ENCODE assay signal across 11 cellular contexts in genomic region chr10:50416885-50417284, GRCh38.
A peak's percentile ranks its signal among the peaks of the same experiment; 100 is the strongest.
DNase-seq lines count a peak whose midpoint lies in the region; ATAC-seq lines count a peak whose summit lies in the region.
"Had no signal": no experiment of that assay in that cellular context is flagged by ENCODE, and none has a peak within 500 bp of the region (broad histone marks: within the 10 kb centered on the region; RNA-seq: fewer than 3 reads in every experiment).

No MANE protein-coding gene starts in this region.

- H3K36me3 Mint-ChIP-seq in activated CD4-positive, alpha-beta memory T cell treated with anti-CD3 and anti-CD28 coated beads, Interleukin-2, amount 10 ng/mL, durations not matched to agents 7 days and 5 days (ENCODE audit: low read depth) = peaks cover 12% of the 10 kb centered on the region
- H3K36me3 Mint-ChIP-seq in activated CD4-positive, alpha-beta memory T cell treated with anti-CD3 and anti-CD28 coated beads for 36 hours = no peaks in the 10 kb centered on the region
- peaks cover 2% of the 10 kb centered on the region for H3K36me3 Mint-ChIP-seq in activated CD8-positive, alpha-beta T cell treated with anti-CD3 and anti-CD28 coated beads, Interleukin-2, amount 10 ng/mL, durations not matched to agents 7 days and 5 days (ENCODE audit: low read depth)

- H3K4me1 Mint-ChIP-seq in activated CD4-positive, alpha-beta memory T cell treated with anti-CD3 and anti-CD28 coated beads, Interleukin-2, amount 10 ng/mL, durations not matched to agents 7 days and 5 days = peaks cover 77% of the 10 kb centered on the region
- H3K4me1 Mint-ChIP-seq in activated CD4-positive, alpha-beta memory T cell treated with anti-CD3 and anti-CD28 coated beads for 36 hours (ENCODE audit: low read depth) = peaks cover 28% of the 10 kb centered on the region
- peaks cover 46% of the 10 kb centered on the region for H3K4me1 Mint-ChIP-seq in activated CD8-positive, alpha-beta T cell treated with anti-CD3 and anti-CD28 coated beads, Interleukin-2, amount 10 ng/mL, durations not matched to agents 7 days and 5 days (ENCODE audit: low read depth)

- POLR2A ChIA-PET in activated CD4-positive, alpha-beta memory T cell treated with anti-CD3 and anti-CD28 coated beads, Interleukin-2, amount 10 ng/mL, durations not matched to agents 7 days and 5 days (lab: Charles Lee) = interaction anchor here (1.4 to 4.7 kb wide), 10 partner anchors 15 to 220 kb away, joined by 4 to 52 read pairs (median 17); partner anchors contain the start of gene SGMS1
- POLR2A ChIA-PET in activated CD4-positive, alpha-beta memory T cell treated with anti-CD3 and anti-CD28 coated beads for 36 hours (lab: Charles Lee) = no interaction called here
- POLR2A ChIA-PET in activated CD8-positive, alpha-beta T cell treated with anti-CD3 and anti-CD28 coated beads, Interleukin-2, amount 10 ng/mL, durations not matched to agents 7 days and 5 days (lab: Charles Lee) = interaction anchor here (1.7 kb wide), 1 partner anchor 206 kb away, joined by 7 read pairs; the partner anchor contains the start of gene SGMS1

- DNase-seq in activated CD4-positive, alpha-beta memory T cell treated with anti-CD3 and anti-CD28 coated beads, Interleukin-2, amount 10 ng/mL, durations not matched to agents 7 days and 5 days = no peak
- no peak for DNase-seq in activated CD4-positive, alpha-beta memory T cell treated with anti-CD3 and anti-CD28 coated beads for 36 hours
- no peak for DNase-seq in activated CD8-positive, alpha-beta T cell treated with anti-CD3 and anti-CD28 coated beads, Interleukin-2, amount 10 ng/mL, durations not matched to agents 7 days and 5 days
- DNase-seq in globus pallidus (ENCODE audit: low spot score) = peak; percentile 57
- DNase-seq in substantia nigra (lab: John Stamatoyannopoulos, UW) = no peak
- DNase-seq in NCI-H187 (lab: John Stamatoyannopoulos, UW) = no peak
- DNase-seq: activated CD4-positive, CD25-positive, alpha-beta regulatory T cell treated with anti-CD3 and anti-CD28 coated beads, Interleukin-2, amount 50 U/mL, for 72 hours; BE2C; thyroid gland had no signal

- H3K27me3 Mint-ChIP-seq in activated CD4-positive, alpha-beta memory T cell treated with anti-CD3 and anti-CD28 coated beads, Interleukin-2, amount 10 ng/mL, durations not matched to agents 7 days and 5 days = no peaks in the 10 kb centered on the region
- no peaks in the 10 kb centered on the region for H3K27me3 Mint-ChIP-seq in activated CD4-positive, alpha-beta memory T cell treated with anti-CD3 and anti-CD28 coated beads for 36 hours
- no peaks in the 10 kb centered on the region for H3K27me3 Mint-ChIP-seq in activated CD8-positive, alpha-beta T cell treated with anti-CD3 and anti-CD28 coated beads, Interleukin-2, amount 10 ng/mL, durations not matched to agents 7 days and 5 days (ENCODE audit: low read depth)

- peak overlapping the region; percentile 50 for H3K4me3 Mint-ChIP-seq in activated CD4-positive, alpha-beta memory T cell treated with anti-CD3 and anti-CD28 coated beads, Interleukin-2, amount 10 ng/mL, durations not matched to agents 7 days and 5 days
- no peak overlapping the region for H3K4me3 Mint-ChIP-seq in activated CD4-positive, alpha-beta memory T cell treated with anti-CD3 and anti-CD28 coated beads for 36 hours
- H3K4me3 Mint-ChIP-seq in activated CD8-positive, alpha-beta T cell treated with anti-CD3 and anti-CD28 coated beads, Interleukin-2, amount 10 ng/mL, durations not matched to agents 7 days and 5 days = peak overlapping the region; percentile 17

- CTCF ChIA-PET in activated CD4-positive, alpha-beta memory T cell treated with anti-CD3 and anti-CD28 coated beads, Interleukin-2, amount 10 ng/mL, durations not matched to agents 7 days and 5 days (lab: Charles Lee) = interaction anchor here (0.7 to 3.5 kb wide), 5 partner anchors 9 to 349 kb away, joined by 3 to 13 read pairs (median 6); no protein-coding TSS in a partner anchor
- CTCF ChIA-PET in activated CD4-positive, alpha-beta memory T cell treated with anti-CD3 and anti-CD28 coated beads for 36 hours (lab: Charles Lee) = interaction anchor here (1.4 to 1.9 kb wide), 2 partner anchors 14 to 20 kb away, joined by 6 to 8 read pairs; no protein-coding TSS in a partner anchor
- CTCF ChIA-PET in activated CD8-positive, alpha-beta T cell treated with anti-CD3 and anti-CD28 coated beads, Interleukin-2, amount 10 ng/mL, durations not matched to agents 7 days and 5 days (lab: Charles Lee) = interaction anchor here (1.4 to 2.3 kb wide), 4 partner anchors 11 to 119 kb away, joined by 3 to 6 read pairs (median 4); no protein-coding TSS in a partner anchor

- H3K9me3 Mint-ChIP-seq in activated CD4-positive, alpha-beta memory T cell treated with anti-CD3 and anti-CD28 coated beads, Interleukin-2, amount 10 ng/mL, durations not matched to agents 7 days and 5 days = no peaks in the 10 kb centered on the region
- no peaks in the 10 kb centered on the region for H3K9me3 Mint-ChIP-seq in activated CD4-positive, alpha-beta memory T cell treated with anti-CD3 and anti-CD28 coated beads for 36 hours
- no peaks in the 10 kb centered on the region for H3K9me3 Mint-ChIP-seq in activated CD8-positive, alpha-beta T cell treated with anti-CD3 and anti-CD28 coated beads, Interleukin-2, amount 10 ng/mL, durations not matched to agents 7 days and 5 days (ENCODE audit: insufficient read depth)

- no peak for ATAC-seq in activated CD8-positive, alpha-beta T cell treated with anti-CD3 and anti-CD28 coated beads, Interleukin-2, amount 10 ng/mL, durations not matched to agents 7 days and 5 days
- ATAC-seq in GM18858 (IDR thresholded peaks at IDR 0.05; ENCODE audit: unreplicated experiment) (no peak), HG03025 (IDR thresholded peaks at IDR 0.05; ENCODE audit: low FRiP score, unreplicated experiment) (no peak)

- intact Hi-C loops in activated CD4-positive, alpha-beta memory T cell treated with anti-CD3 and anti-CD28 coated beads for 36 hours (cut with micrococcal nuclease) = no loop called here

- H3K27ac Mint-ChIP-seq in activated CD4-positive, alpha-beta memory T cell treated with anti-CD3 and anti-CD28 coated beads, Interleukin-2, amount 10 ng/mL, durations not matched to agents 7 days and 5 days = no peak overlapping the region
- H3K27ac Mint-ChIP-seq in activated CD4-positive, alpha-beta memory T cell treated with anti-CD3 and anti-CD28 coated beads for 36 hours = no peak overlapping the region
- H3K27ac Mint-ChIP-seq in activated CD8-positive, alpha-beta T cell treated with anti-CD3 and anti-CD28 coated beads, Interleukin-2, amount 10 ng/mL, durations not matched to agents 7 days and 5 days = no peak overlapping the region

- peak overlapping the region; percentile 78 for H3K27ac ChIP-seq in substantia nigra (ENCODE audit: low read depth, low read length, poor library complexity, severe bottlenecking)
